ENCODE assay signal across 25 cellular contexts in genomic region chr16:21964353-21964752, GRCh38. TPM values are rescaled to one million over a fixed set of nuclear protein-coding genes. Genes with fewer than 3 reads are reported as not detected.
"Had no signal": no experiment of that assay in that cellular context is flagged by ENCODE, and none has a peak within 500 bp of the region (broad histone marks: within the 10 kb centered on the region; RNA-seq: fewer than 3 reads in every experiment).

No MANE protein-coding gene starts in this region.

- ATAC-seq: HepG2 had no signal

- H3K27ac ChIP-seq: SJSA1, SK-N-MC had no signal

- H3K27me3 ChIP-seq: MG63, SJSA1 had no signal

- H3K4me3 ChIP-seq: MG63, SJSA1, SK-N-MC had no signal

- H3K9me3 ChIP-seq: MG63, SJSA1 had no signal

- H3K4me1 ChIP-seq: SJSA1 had no signal

- DNase-seq: IMR-90, Karpas-422, KG1, MG63, NCI-H1092, NCI-H1105 treated with DMSO at 0.1 percent for 48 hours, NCI-H1417 treated with DMSO at 0.1 percent for 48 hours, NCI-H146, NCI-H1694 treated with DMSO at 0.1 percent for 48 hours, NCI-H1930, NCI-H2081, NCI-H2171, NCI-H226, NCI-H446, NCI-H510A, NCI-H524 treated with DMSO at 0.1 percent for 48 hours, NCI-H69, NCI-H774, Right ventricle myocardium superior, RPMI8226, SIG-M5 had no signal

RNA-seq across cellular contexts. Expression of gene PDZD9, which starts 36.6 kb away (rescaled TPM):
- total RNA-seq: HepG2, HT1080, IMR-90, Right ventricle myocardium superior, SJSA1 had no signal
- polyA plus RNA-seq: HepG2, IMR-90 had no signal
